In the genomic region with DNA sequence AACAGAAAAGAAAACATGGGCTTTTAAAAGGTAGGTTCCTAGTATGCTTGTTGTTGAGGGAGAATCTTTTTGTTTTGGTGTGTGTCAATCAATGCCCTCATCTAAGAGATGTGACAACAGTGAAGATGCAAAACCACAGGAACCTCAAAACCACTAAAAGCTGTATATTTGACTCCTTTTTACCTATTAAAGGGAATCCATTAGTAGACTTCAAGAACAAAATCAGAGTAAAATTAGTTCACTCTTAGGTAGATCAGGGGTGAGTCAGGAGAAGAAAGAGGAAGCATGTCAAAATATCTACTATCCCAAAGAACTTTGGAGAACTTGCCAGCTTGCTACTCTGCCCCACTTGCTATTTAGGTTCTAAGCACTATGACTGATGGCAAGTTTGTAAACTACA, we compare ENCODE assay signal across 22 cellular contexts.
DNase-seq lines count a peak whose midpoint lies in the region; ATAC-seq, FAIRE-seq and TF ChIP-seq lines count a peak whose summit lies in the region.
"Had no signal": no experiment of that assay in that cellular context is flagged by ENCODE, and none has a peak within 500 bp of the region (broad histone marks: within the 10 kb centered on the region; RNA-seq: fewer than 3 reads in every experiment).

No MANE protein-coding gene starts in this region.

- H3K27ac Mint-ChIP-seq in activated naive CD4-positive, alpha-beta T cell treated with anti-CD3 and anti-CD28 coated beads, Interleukin-2, amount 10 ng/mL, durations not matched to agents 7 days and 5 days: peak overlapping the region; percentile 13
- no peak overlapping the region for H3K27ac Mint-ChIP-seq in activated CD8-positive, alpha-beta T cell treated with anti-CD3 and anti-CD28 coated beads, Interleukin-2, amount 10 ng/mL, durations not matched to agents 7 days and 5 days
- no peak overlapping the region for H3K27ac Mint-ChIP-seq in mesothelial cell of epicardium
- H3K27ac Mint-ChIP-seq: activated T-helper 2 cell treated with anti-CD3 and anti-CD28 coated beads, Interferon-gamma antibody, Interleukin-2, Interleukin-4, amounts not matched to agents 10 μg/mL and 5 μg/mL and 100 μg/mL, durations not matched to agents 14 hours and 24 hours and 36 hours; endodermal cell; IgD-negative memory B cell had no signal

- H3K4me1 Mint-ChIP-seq in activated naive CD4-positive, alpha-beta T cell treated with anti-CD3 and anti-CD28 coated beads, Interleukin-2, amount 10 ng/mL, durations not matched to agents 7 days and 5 days: peaks cover 12% of the 10 kb centered on the region
- H3K4me1 Mint-ChIP-seq in activated CD8-positive, alpha-beta T cell treated with anti-CD3 and anti-CD28 coated beads, Interleukin-2, amount 10 ng/mL, durations not matched to agents 7 days and 5 days (ENCODE audit: low read depth): peaks cover 18% of the 10 kb centered on the region
- no peaks in the 10 kb centered on the region for H3K4me1 Mint-ChIP-seq in mesothelial cell of epicardium
- H3K4me1 Mint-ChIP-seq: endodermal cell had no signal

- TF ChIP-seq POLR2A in Peyer's patch (IDR thresholded peaks at IDR 0.05): no peak

- H3K27me3 Mint-ChIP-seq in activated naive CD4-positive, alpha-beta T cell treated with anti-CD3 and anti-CD28 coated beads, Interleukin-2, amount 10 ng/mL, durations not matched to agents 7 days and 5 days: peaks cover 25% of the 10 kb centered on the region
- peaks cover 6% of the 10 kb centered on the region for H3K27me3 Mint-ChIP-seq in activated CD8-positive, alpha-beta T cell treated with anti-CD3 and anti-CD28 coated beads, Interleukin-2, amount 10 ng/mL, durations not matched to agents 7 days and 5 days (ENCODE audit: low read depth)
- no peaks in the 10 kb centered on the region for H3K27me3 Mint-ChIP-seq in mesothelial cell of epicardium (ENCODE audit: low read depth)

- peaks cover 1% of the 10 kb centered on the region for H3K36me3 Mint-ChIP-seq in activated naive CD4-positive, alpha-beta T cell treated with anti-CD3 and anti-CD28 coated beads, Interleukin-2, amount 10 ng/mL, durations not matched to agents 7 days and 5 days
- peaks cover 2% of the 10 kb centered on the region for H3K36me3 Mint-ChIP-seq in activated CD8-positive, alpha-beta T cell treated with anti-CD3 and anti-CD28 coated beads, Interleukin-2, amount 10 ng/mL, durations not matched to agents 7 days and 5 days (ENCODE audit: low read depth)
- H3K36me3 Mint-ChIP-seq in mesothelial cell of epicardium: peaks cover 5% of the 10 kb centered on the region

- H3K9me3 Mint-ChIP-seq in activated naive CD4-positive, alpha-beta T cell treated with anti-CD3 and anti-CD28 coated beads, Interleukin-2, amount 10 ng/mL, durations not matched to agents 7 days and 5 days: peaks cover 3% of the 10 kb centered on the region
- peaks cover 3% of the 10 kb centered on the region for H3K9me3 Mint-ChIP-seq in activated CD8-positive, alpha-beta T cell treated with anti-CD3 and anti-CD28 coated beads, Interleukin-2, amount 10 ng/mL, durations not matched to agents 7 days and 5 days (ENCODE audit: insufficient read depth)
- H3K9me3 Mint-ChIP-seq in mesothelial cell of epicardium: peaks cover 8% of the 10 kb centered on the region

- H3K27me3 ChIP-seq in Peyer's patch: no peaks in the 10 kb centered on the region
- H3K27me3 ChIP-seq: colonic mucosa, MG63, testis, vagina had no signal

- ATAC-seq in activated CD8-positive, alpha-beta T cell treated with anti-CD3 and anti-CD28 coated beads, Interleukin-2, amount 10 ng/mL, durations not matched to agents 7 days and 5 days: peak; percentile 39
- ATAC-seq: HCT116 had no signal

- POLR2A ChIA-PET in activated CD8-positive, alpha-beta T cell treated with anti-CD3 and anti-CD28 coated beads, Interleukin-2, amount 10 ng/mL, durations not matched to agents 7 days and 5 days (lab: Charles Lee): no interaction called here

- FAIRE-seq in GM19239 (lab: Jason Lieb, UNC): peak; percentile 69

- no peak overlapping the region for H3K4me3 Mint-ChIP-seq in activated naive CD4-positive, alpha-beta T cell treated with anti-CD3 and anti-CD28 coated beads, Interleukin-2, amount 10 ng/mL, durations not matched to agents 7 days and 5 days
- H3K4me3 Mint-ChIP-seq in activated CD8-positive, alpha-beta T cell treated with anti-CD3 and anti-CD28 coated beads, Interleukin-2, amount 10 ng/mL, durations not matched to agents 7 days and 5 days: no peak overlapping the region
- H3K4me3 Mint-ChIP-seq in mesothelial cell of epicardium: no peak overlapping the region
- H3K4me3 Mint-ChIP-seq: endodermal cell, IgD-negative memory B cell had no signal

- no peak overlapping the region for H3K27ac ChIP-seq in Peyer's patch
- H3K27ac ChIP-seq: colonic mucosa, testis, vagina, VCaP had no signal

- H3K4me1 ChIP-seq in Peyer's patch: no peaks in the 10 kb centered on the region
- H3K4me1 ChIP-seq: colonic mucosa, testis, vagina had no signal

- no peaks in the 10 kb centered on the region for H3K9me3 ChIP-seq in Peyer's patch
- H3K9me3 ChIP-seq: colonic mucosa, MG63, testis, vagina had no signal

- no peak for TF ChIP-seq CTCF in mesothelial cell of epicardium (IDR thresholded peaks at IDR 0.05; ENCODE audit: unreplicated experiment)
- no peak for TF ChIP-seq CTCF in Peyer's patch (IDR thresholded peaks at IDR 0.05)

- H3K36me3 ChIP-seq in Peyer's patch: no peaks in the 10 kb centered on the region
- H3K36me3 ChIP-seq: colonic mucosa, MG63, vagina had no signal

- CTCF ChIA-PET in activated naive CD4-positive, alpha-beta T cell treated with anti-CD3 and anti-CD28 coated beads, Interleukin-2, amount 10 ng/mL, durations not matched to agents 7 days and 5 days (lab: Charles Lee): no interaction called here
- CTCF ChIA-PET in activated CD8-positive, alpha-beta T cell treated with anti-CD3 and anti-CD28 coated beads, Interleukin-2, amount 10 ng/mL, durations not matched to agents 7 days and 5 days (lab: Charles Lee): interaction anchor here (0.6 to 0.8 kb wide), 2 partner anchors 41 to 114 kb away, joined by 3 to 4 read pairs; no protein-coding TSS in a partner anchor

- DNase-seq in activated naive CD4-positive, alpha-beta T cell treated with anti-CD3 and anti-CD28 coated beads, Interleukin-2, amount 10 ng/mL, durations not matched to agents 7 days and 5 days: no peak
- DNase-seq in activated naive CD4-positive, alpha-beta T cell treated with Interleukin-2 at 50 U/mL for 16 hours: no peak
- DNase-seq in GM19239 (ENCODE audit: insufficient read length, low spot score) (no peak), mesothelial cell of epicardium (ENCODE audit: low spot score in 2 of 2, unreplicated experiment in 2 of 2) (no peak), NCI-H1930 (lab: John Stamatoyannopoulos, UW) (no peak), Peyer's patch (no peak)
- DNase-seq in activated CD8-positive, alpha-beta T cell treated with anti-CD3 and anti-CD28 coated beads, Interleukin-2, amount 10 ng/mL, durations not matched to agents 7 days and 5 days: no peak
- DNase-seq: colonic mucosa; endodermal cell; GDM1; kidney glomerular epithelial cell; MG63; NCI-H1694 treated with DMSO at 0.1 percent for 48 hours; NCI-H2227 treated with DMSO at 0.1 percent for 48 hours; nucleus accumbens; stimulated activated CD4-positive, alpha-beta T cell treated with anti-CD3 and anti-CD28 coated beads, Interleukin-1b, Interleukin-23, amount 100 ng/mL, for 48 hours; testis had no signal

- H3K4me3 ChIP-seq in Peyer's patch: no peak overlapping the region
- H3K4me3 ChIP-seq: colonic mucosa, MG63, testis, vagina had no signal
